ENCODE assay signal across 13 cellular contexts in the genomic region with DNA sequence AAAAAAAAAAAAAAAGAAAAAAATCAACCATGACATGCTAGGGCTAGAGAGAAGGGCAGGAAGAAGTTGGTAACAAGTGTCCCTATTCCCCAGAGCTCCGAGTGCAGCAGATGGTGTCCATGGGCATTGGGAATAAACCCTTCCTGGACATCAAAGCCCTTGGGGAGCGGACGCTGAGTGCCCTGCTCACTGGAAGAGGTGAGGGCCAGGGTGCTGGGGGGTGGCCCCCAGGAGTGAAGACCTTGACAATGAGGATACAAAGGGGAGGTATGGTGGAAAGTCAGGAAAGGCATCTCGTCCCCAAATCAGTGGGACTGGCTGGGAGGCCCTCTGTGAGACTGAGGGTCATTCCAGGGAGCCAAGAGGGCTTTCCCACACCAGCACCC. TPM values are rescaled to one million over a fixed set of nuclear protein-coding genes. Genes with fewer than 3 reads are reported as not detected.
A peak's percentile ranks its signal among the peaks of the same experiment; 100 is the strongest.
DNase-seq lines count a peak whose midpoint lies in the region; ATAC-seq and TF ChIP-seq lines count a peak whose summit lies in the region.
"Had no signal": no experiment of that assay in that cellular context is flagged by ENCODE, and none has a peak within 500 bp of the region (broad histone marks: within the 10 kb centered on the region; RNA-seq: fewer than 3 reads in every experiment).

No MANE protein-coding gene starts in this region.

- no peaks in the 10 kb centered on the region for H3K9me3 ChIP-seq in CD8-positive, alpha-beta T cell (ENCODE audit: low read length)
- no peaks in the 10 kb centered on the region for H3K9me3 ChIP-seq in SJSA1 (replicated peaks)
- H3K9me3 ChIP-seq in gastroesophageal sphincter: no peaks in the 10 kb centered on the region
- H3K9me3 ChIP-seq: ovary had no signal

- no peak for TF ChIP-seq POLR2A in gastroesophageal sphincter (IDR thresholded peaks at IDR 0.05)

- no peak for ATAC-seq in CD8-positive, alpha-beta T cell
- ATAC-seq in gastroesophageal sphincter (no peak), HG03521 (IDR thresholded peaks at IDR 0.05; ENCODE audit: unreplicated experiment) (no peak)

- H3K4me1 Mint-ChIP-seq in CD8-positive, alpha-beta T cell (ENCODE audit: low read depth): peaks cover 20% of the 10 kb centered on the region
- no peaks in the 10 kb centered on the region for H3K4me1 Mint-ChIP-seq in progenitor cell of endocrine pancreas (ENCODE audit: low read depth)

- H3K27ac Mint-ChIP-seq in CD8-positive, alpha-beta T cell: no peak overlapping the region
- H3K27ac Mint-ChIP-seq in progenitor cell of endocrine pancreas: peak overlapping the region; percentile 29

- TF ChIP-seq EP300 in gastroesophageal sphincter (IDR thresholded peaks at IDR 0.05): no peak

- CTCF ChIA-PET in CD8-positive, alpha-beta T cell (lab: Charles Lee): interaction anchor here (1.1 to 5.2 kb wide), 7 partner anchors 14 to 79 kb away, joined by 3 to 49 read pairs (median 17); no protein-coding TSS in a partner anchor

- peaks cover 18% of the 10 kb centered on the region for H3K4me1 ChIP-seq in CD8-positive, alpha-beta T cell (ENCODE audit: insufficient read depth, low read length)
- H3K4me1 ChIP-seq in SJSA1 (replicated peaks) (peaks cover 27% of the 10 kb centered on the region), gastroesophageal sphincter (peaks cover 0 to 35% (median 6%) of the 10 kb centered on the region in 3 donors)

- H3K36me3 Mint-ChIP-seq in CD8-positive, alpha-beta T cell: no peaks in the 10 kb centered on the region
- H3K36me3 Mint-ChIP-seq in progenitor cell of endocrine pancreas (ENCODE audit: insufficient read depth): peaks cover 36% of the 10 kb centered on the region

- H3K27me3 ChIP-seq in CD8-positive, alpha-beta T cell (ENCODE audit: insufficient read depth, low read length): no peaks in the 10 kb centered on the region
- H3K27me3 ChIP-seq in SJSA1 (replicated peaks) (no peaks in the 10 kb centered on the region), gastroesophageal sphincter (no peaks in the 10 kb centered on the region)
- H3K27me3 ChIP-seq: ovary had no signal

- no peaks in the 10 kb centered on the region for H3K27me3 Mint-ChIP-seq in CD8-positive, alpha-beta T cell (ENCODE audit: low read depth)
- no peaks in the 10 kb centered on the region for H3K27me3 Mint-ChIP-seq in progenitor cell of endocrine pancreas

- intact Hi-C loops in CD8-positive, alpha-beta T cell (cut with DNase I, micrococcal nuclease): loop anchor here (1.0 to 2.0 kb wide), 3 partner anchors 17 to 62 kb away; partner anchors contain the start of gene NDRG2 (in 2 of the 2)

- no peaks in the 10 kb centered on the region for H3K36me3 ChIP-seq in CD8-positive, alpha-beta T cell (ENCODE audit: insufficient read depth, low read length)
- peaks cover 91% of the 10 kb centered on the region for H3K36me3 ChIP-seq in SJSA1
- peaks cover 0 to 97% of the 10 kb centered on the region in 2 donors for H3K36me3 ChIP-seq in gastroesophageal sphincter
- H3K36me3 ChIP-seq: ovary had no signal

- no peak overlapping the region for H3K4me3 ChIP-seq in CD8-positive, alpha-beta T cell (ENCODE audit: low read depth, low read length)
- H3K4me3 ChIP-seq in SJSA1: no peak overlapping the region
- H3K4me3 ChIP-seq in gastroesophageal sphincter: no peak overlapping the region
- H3K4me3 ChIP-seq: coronary artery, ovary had no signal

- no peaks in the 10 kb centered on the region for H3K9me3 Mint-ChIP-seq in CD8-positive, alpha-beta T cell
- no peaks in the 10 kb centered on the region for H3K9me3 Mint-ChIP-seq in progenitor cell of endocrine pancreas (ENCODE audit: low read depth)

- TF ChIP-seq CTCF in CD8-positive, alpha-beta T cell (IDR thresholded peaks at IDR 0.05): no peak
- TF ChIP-seq CTCF in gastroesophageal sphincter (IDR thresholded peaks at IDR 0.05) (no peak), progenitor cell of endocrine pancreas (IDR thresholded peaks at IDR 0.05; ENCODE audit: unreplicated experiment) (no peak), GM10266 (IDR thresholded peaks at IDR 0.05; ENCODE audit: control insufficient read depth, insufficient read depth, low read depth, missing control alignments) (no peak)

- no peak for DNase-seq in CD8-positive, alpha-beta T cell
- no peak for DNase-seq in SJSA1 (ENCODE audit: low read depth in 1 of 2, low spot score in 2 of 2)
- DNase-seq in progenitor cell of endocrine pancreas (ENCODE audit: low spot score, unreplicated experiment): no peak
- DNase-seq in GM10266 (ENCODE audit: extremely low spot score): no peak
- DNase-seq in effector CD4-positive, alpha-beta T cell: no peak
- DNase-seq in retina: no peak
- DNase-seq: Calu3, kidney, WERI-Rb-1 had no signal

- WGBS in gastroesophageal sphincter (ENCODE audit: low coverage in 1 of 2), 2 donors: 60 to 81% methylated on average over 3 to 4 of the region's 4 CpGs

- H3K4me3 Mint-ChIP-seq in CD8-positive, alpha-beta T cell: no peak overlapping the region
- H3K4me3 Mint-ChIP-seq in progenitor cell of endocrine pancreas (ENCODE audit: low read depth): no peak overlapping the region

- H3K27ac ChIP-seq in CD8-positive, alpha-beta T cell (ENCODE audit: low read depth, low read length): peak overlapping the region; percentile 61
- H3K27ac ChIP-seq in SJSA1 (peak overlapping the region; percentile 60), gastroesophageal sphincter (peak overlapping the region in 3 of 4 donors; percentile 29 to 47 (median 46))
- H3K27ac ChIP-seq: ovary, WERI-Rb-1 had no signal

- POLR2A ChIA-PET in CD8-positive, alpha-beta T cell (lab: Charles Lee): interaction anchor here (1.1 to 2.6 kb wide), 3 partner anchors 9 to 72 kb away, joined by 3 to 14 read pairs (median 7); no protein-coding TSS in a partner anchor

RNA-seq across cellular contexts. Expression of gene ZNF219, which starts 11.6 kb away (rescaled TPM):
- total RNA-seq in CD8-positive, alpha-beta T cell: 1 to 10 TPM; 6.8 to 7.4 TPM
- 3.2 and 16.8 TPM in 2 replicates for total RNA-seq in SJSA1 (2014; rRNA removed; shearing (Covaris generic))
- total RNA-seq in gastroesophageal sphincter (100 to 1,000 TPM in 1 of 4 donors, 10 to 100 TPM in 3; 42.5 to 112 (median 77.4) TPM), progenitor cell of endocrine pancreas (103 and 111 TPM in 2 replicates)

RNA-seq across cellular contexts. Expression of gene TMEM253, which starts 14.0 kb away (rescaled TPM):
- not detected for total RNA-seq in CD8-positive, alpha-beta T cell
- total RNA-seq in SJSA1 (2014; rRNA removed; shearing (Covaris generic)): not detected in 2 replicates
- total RNA-seq in gastroesophageal sphincter: under 1 TPM in 1 of 4 donors, not detected in 3; 0.94 TPM
- 1.1 and 1.4 TPM in 2 replicates for total RNA-seq in progenitor cell of endocrine pancreas

RNA-seq across cellular contexts. Expression of gene ARHGEF40, which starts 16.8 kb away (rescaled TPM):
- total RNA-seq in CD8-positive, alpha-beta T cell: under 1 TPM; 0.76 to 0.92 TPM
- total RNA-seq in SJSA1 (2014; rRNA removed; shearing (Covaris generic)): 38.7 and 42.2 TPM in 2 replicates
- total RNA-seq in gastroesophageal sphincter (10 to 100 TPM; 18.6 to 37.6 (median 26.8) TPM), progenitor cell of endocrine pancreas (57.3 and 65.3 TPM in 2 replicates)

RNA-seq across cellular contexts. Expression of gene RNASE8, which starts 29.3 kb away (rescaled TPM):
- not detected for total RNA-seq in CD8-positive, alpha-beta T cell
- not detected in 2 replicates for total RNA-seq in SJSA1 (2014; rRNA removed; shearing (Covaris generic))
- not detected for total RNA-seq in gastroesophageal sphincter
- total RNA-seq in progenitor cell of endocrine pancreas: not detected in 2 replicates
- total RNA-seq: Calu3, kidney, ovary had no signal

RNA-seq across cellular contexts. Expression of gene RNASE7, which starts 44.7 kb away (rescaled TPM):
- not detected for total RNA-seq in CD8-positive, alpha-beta T cell
- total RNA-seq in SJSA1 (2014; rRNA removed; shearing (Covaris generic)): not detected in 2 replicates
- total RNA-seq in gastroesophageal sphincter (under 1 TPM in 1 of 4 donors, not detected in 3; 0.23 TPM), progenitor cell of endocrine pancreas (not detected in 2 replicates)
- total RNA-seq: Calu3, kidney, ovary had no signal

Comparison
In these comparisons a context has a peak if more than half of its experiments do, and no peak if none do; other contexts are left out.
1. RNA of gene ARHGEF40, which starts 16.8 kb away (total RNA-seq): 57.3 to 65.3 TPM in progenitor cell of endocrine pancreas, 38.7 to 42.2 TPM in SJSA1 and 18.6 to 37.6 TPM in gastroesophageal sphincter; 0.76 to 0.92 TPM in CD8-positive, alpha-beta T cell; every median in the first group is over 10 times any median in the second.
2. Peak in every context shown above with its lines, with median percentiles within 50 percentile points of each other: H3K27ac ChIP-seq.